In the genomic region with DNA sequence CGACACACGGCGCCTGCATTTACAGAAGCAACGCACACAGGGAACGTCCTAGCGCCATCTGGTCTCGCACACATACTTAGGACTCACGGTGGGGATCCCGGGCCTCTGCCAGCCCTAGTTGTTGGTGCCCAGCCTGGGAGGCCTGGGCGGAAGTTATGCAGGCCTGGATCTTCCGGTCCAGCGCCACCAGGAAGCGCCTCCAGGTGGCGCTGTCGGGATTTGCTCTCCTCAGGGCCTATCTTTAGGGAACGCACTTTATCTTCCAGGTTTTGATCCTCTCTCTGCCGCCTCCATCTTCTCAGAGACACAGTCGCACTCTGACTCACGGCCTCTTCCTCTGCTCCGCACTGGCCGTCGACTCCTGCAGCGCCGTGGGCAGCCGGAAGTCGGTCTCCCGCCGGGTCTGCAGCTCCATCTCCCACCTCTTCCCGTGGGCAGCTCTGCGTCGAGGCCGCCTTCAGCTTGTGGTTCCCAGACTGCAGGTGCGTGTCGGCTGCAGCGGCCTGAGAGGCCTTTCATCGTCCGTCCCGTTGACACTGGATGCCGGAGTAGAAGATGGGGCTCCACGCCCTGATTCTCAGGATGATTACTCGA, we compare ENCODE assay signal across 13 cellular contexts.
DNase-seq lines count a peak whose midpoint lies in the region; ATAC-seq and TF ChIP-seq lines count a peak whose summit lies in the region.
"Had no signal": no experiment of that assay in that cellular context is flagged by ENCODE, and none has a peak within 500 bp of the region (broad histone marks: within the 10 kb centered on the region; RNA-seq: fewer than 3 reads in every experiment).

No MANE protein-coding gene starts in this region.

- H3K4me1 Mint-ChIP-seq in activated CD8-positive, alpha-beta memory T cell treated with anti-CD3 and anti-CD28 coated beads, Interleukin-2, amount 10 ng/mL, durations not matched to agents 7 days and 5 days: no peaks in the 10 kb centered on the region
- H3K4me1 Mint-ChIP-seq in H9 (no peaks in the 10 kb centered on the region), chondrocyte (ENCODE audit: low read depth) (no peaks in the 10 kb centered on the region)

- no peak overlapping the region for H3K4me2 ChIP-seq in H9 (ENCODE audit: insufficient read depth, insufficient read length, low read length)

- H3K9me3 ChIP-seq in H9 (ENCODE audit: control insufficient read depth, low read depth, low read length) (peaks cover 83% of the 10 kb centered on the region), lower lobe of right lung (no peaks in the 10 kb centered on the region)
- H3K9me3 ChIP-seq: esophagus muscularis mucosa had no signal

- intact Hi-C loops in lower lobe of right lung (cut with DNase I): no loop called here

- no peak overlapping the region for H3K27ac Mint-ChIP-seq in activated CD8-positive, alpha-beta memory T cell treated with anti-CD3 and anti-CD28 coated beads, Interleukin-2, amount 10 ng/mL, durations not matched to agents 7 days and 5 days
- H3K27ac Mint-ChIP-seq in H9 (no peak overlapping the region), chondrocyte (ENCODE audit: unreplicated experiment) (no peak overlapping the region)
- H3K27ac Mint-ChIP-seq: natural killer cell treated with Interleukin-12 subunit alpha and Interleukin-12 subunit beta and Interleukin-15 and Interleukin-18, amount 100 ng/mL, for 72 hours had no signal

- ATAC-seq in activated CD8-positive, alpha-beta memory T cell treated with anti-CD3 and anti-CD28 coated beads, Interleukin-2, amount 10 ng/mL, durations not matched to agents 7 days and 5 days: no peak
- ATAC-seq in lower lobe of right lung: no peak
- ATAC-seq in HG03342 (IDR thresholded peaks at IDR 0.05; ENCODE audit: unreplicated experiment): no peak
- ATAC-seq in HG02973 (IDR thresholded peaks at IDR 0.05; ENCODE audit: unreplicated experiment): no peak

- H3K36me3 ChIP-seq in lower lobe of right lung: no peaks in the 10 kb centered on the region
- H3K36me3 ChIP-seq: cardiac muscle cell, esophagus muscularis mucosa had no signal

- no CpG with 5 or more reads among the region's 41 CpGs for WGBS in H9 (ENCODE audit: extremely low coverage, insufficient read length, low lambda C conversion rate)

- no peaks in the 10 kb centered on the region for H4K20me1 ChIP-seq in H9 (ENCODE audit: control insufficient read depth, insufficient read depth, insufficient read length)

- no peak overlapping the region for H3K18ac ChIP-seq in H9 (ENCODE audit: insufficient read length, low read depth, low read length)

- no peak overlapping the region for H2BK15ac ChIP-seq in H9 (ENCODE audit: low read depth, low read length)

- H3K4me3 ChIP-seq in lower lobe of right lung: no peak overlapping the region
- H3K4me3 ChIP-seq: cardiac muscle cell, esophagus muscularis mucosa had no signal

- H3K9me3 Mint-ChIP-seq in activated CD8-positive, alpha-beta memory T cell treated with anti-CD3 and anti-CD28 coated beads, Interleukin-2, amount 10 ng/mL, durations not matched to agents 7 days and 5 days (ENCODE audit: low read depth): no peaks in the 10 kb centered on the region
- H3K9me3 Mint-ChIP-seq in H9: peaks cover 82 to 92% of the 10 kb centered on the region in 2 experiments
- peaks cover 36% of the 10 kb centered on the region for H3K9me3 Mint-ChIP-seq in chondrocyte (ENCODE audit: low read depth)
- H3K9me3 Mint-ChIP-seq: natural killer cell treated with Interleukin-12 subunit alpha and Interleukin-12 subunit beta and Interleukin-15 and Interleukin-18, amount 100 ng/mL, for 72 hours had no signal

- no peak overlapping the region for H2AFZ ChIP-seq in H9 (ENCODE audit: low read length)

- no peak overlapping the region for H3T11ph ChIP-seq in H9 (ENCODE audit: low read length)

- H3K9ac ChIP-seq in H9 (ENCODE audit: extremely low read depth, insufficient read length, low read length): no peak overlapping the region

- no peaks in the 10 kb centered on the region for H3K79me2 ChIP-seq in H9 (ENCODE audit: insufficient read depth, low read length)

- H3K27me3 Mint-ChIP-seq in activated CD8-positive, alpha-beta memory T cell treated with anti-CD3 and anti-CD28 coated beads, Interleukin-2, amount 10 ng/mL, durations not matched to agents 7 days and 5 days: peaks cover 38% of the 10 kb centered on the region
- H3K27me3 Mint-ChIP-seq in H9 (ENCODE audit: low read depth) (peaks cover 1% of the 10 kb centered on the region; the same call in 1 of the 2 replicates), chondrocyte (ENCODE audit: low read depth) (no peaks in the 10 kb centered on the region)

- no peaks in the 10 kb centered on the region for H3K23me2 ChIP-seq in H9 (ENCODE audit: insufficient read length, low read depth, low read length, poor library complexity, severe bottlenecking)

- no peak overlapping the region for H2AK5ac ChIP-seq in H9 (ENCODE audit: insufficient read length, low read length)

- H2BK12ac ChIP-seq in H9 (ENCODE audit: insufficient read length, low read depth, low read length): no peak overlapping the region

- H3K14ac ChIP-seq in H9 (ENCODE audit: insufficient read depth, low read length): no peak overlapping the region

- 0 out of 3 replicates have a peak, but pooled peaks have one; percentile 15 for TF ChIP-seq CTCF in H9 (conservative IDR thresholded peaks at IDR 0.05)
- peak; percentile 36 for TF ChIP-seq CTCF in lower lobe of right lung (IDR thresholded peaks at IDR 0.05)
- no peak for TF ChIP-seq CTCF in chondrocyte (IDR thresholded peaks at IDR 0.05)

- H3K23ac ChIP-seq in H9 (ENCODE audit: insufficient read length, low read depth, low read length): no peak overlapping the region

- CTCF ChIA-PET in activated CD8-positive, alpha-beta memory T cell treated with anti-CD3 and anti-CD28 coated beads, Interleukin-2, amount 10 ng/mL, durations not matched to agents 7 days and 5 days (lab: Charles Lee): interaction anchor here (3.0 kb wide), 1 partner anchor 22 kb away, joined by 19 read pairs; no protein-coding TSS in a partner anchor

- no peak overlapping the region for H2BK120ac ChIP-seq in H9 (ENCODE audit: low read depth, low read length, poor library complexity, severe bottlenecking)

- no peak overlapping the region for H2BK20ac ChIP-seq in H9 (ENCODE audit: low read depth, low read length, poor library complexity, severe bottlenecking)

- H3K4me1 ChIP-seq in H9 (ENCODE audit: insufficient read depth, low read length) (no peaks in the 10 kb centered on the region), lower lobe of right lung (no peaks in the 10 kb centered on the region)
- H3K4me1 ChIP-seq: esophagus muscularis mucosa had no signal

- H3K36me3 Mint-ChIP-seq in activated CD8-positive, alpha-beta memory T cell treated with anti-CD3 and anti-CD28 coated beads, Interleukin-2, amount 10 ng/mL, durations not matched to agents 7 days and 5 days: no peaks in the 10 kb centered on the region
- H3K36me3 Mint-ChIP-seq in H9 (ENCODE audit: insufficient read depth in 1 of 3, low read depth in 3 of 3) (peaks cover 13 to 25% (median 17%) of the 10 kb centered on the region in 3 experiments), chondrocyte (ENCODE audit: low read depth) (no peaks in the 10 kb centered on the region)
- H3K36me3 Mint-ChIP-seq: natural killer cell treated with Interleukin-12 subunit alpha and Interleukin-12 subunit beta and Interleukin-15 and Interleukin-18, amount 100 ng/mL, for 72 hours had no signal

- H3K27me3 ChIP-seq in H9 (ENCODE audit: insufficient read depth, low read length) (no peaks in the 10 kb centered on the region), lower lobe of right lung (ENCODE audit: low read depth) (peaks cover 9% of the 10 kb centered on the region)
- H3K27me3 ChIP-seq: cardiac muscle cell had no signal

- H4K5ac ChIP-seq in H9 (ENCODE audit: insufficient read length, low read depth, low read length): no peak overlapping the region

- H3K4me3 Mint-ChIP-seq in activated CD8-positive, alpha-beta memory T cell treated with anti-CD3 and anti-CD28 coated beads, Interleukin-2, amount 10 ng/mL, durations not matched to agents 7 days and 5 days: no peak overlapping the region
- no peak overlapping the region for H3K4me3 Mint-ChIP-seq in H9
- no peak overlapping the region for H3K4me3 Mint-ChIP-seq in chondrocyte (ENCODE audit: unreplicated experiment)
- H3K4me3 Mint-ChIP-seq: natural killer cell treated with Interleukin-12 subunit alpha and Interleukin-12 subunit beta and Interleukin-15 and Interleukin-18, amount 100 ng/mL, for 72 hours had no signal

- H2BK5ac ChIP-seq in H9 (ENCODE audit: insufficient read length, low read length): no peak overlapping the region

- peak; percentile 20 for DNase-seq in activated CD8-positive, alpha-beta memory T cell treated with anti-CD3 and anti-CD28 coated beads, Interleukin-2, amount 50 U/mL, for 4 hours
- DNase-seq in activated CD8-positive, alpha-beta memory T cell treated with anti-CD3 and anti-CD28 coated beads, Interleukin-2, amount 10 ng/mL, durations not matched to agents 7 days and 5 days: no peak
- DNase-seq in H9: no peak
- DNase-seq in T-helper 9 cell: peak; percentile 17
- DNase-seq in lower lobe of right lung: no peak
- no peak for DNase-seq in chondrocyte (ENCODE audit: low spot score)
- DNase-seq: AML-193, NCI-H2171 treated with DMSO at 0.1 percent for 48 hours had no signal

- no peak overlapping the region for H3K56ac ChIP-seq in H9 (ENCODE audit: insufficient read length, low read depth, low read length)

- H3K27ac ChIP-seq in H9 (ENCODE audit: insufficient read length, low read depth, low read length) (no peak overlapping the region), lower lobe of right lung (no peak overlapping the region)
- H3K27ac ChIP-seq: cardiac muscle cell, esophagus muscularis mucosa had no signal

- no peak overlapping the region for H4K8ac ChIP-seq in H9 (replicated peaks; ENCODE audit: insufficient read length, low read depth, low read length)

- H4K91ac ChIP-seq in H9 (ENCODE audit: insufficient read length, low read depth, low read length): no peak overlapping the region

- no peak overlapping the region for H3K4ac ChIP-seq in H9 (ENCODE audit: low read depth, low read length)

- no peaks in the 10 kb centered on the region for H3K79me1 ChIP-seq in H9 (ENCODE audit: insufficient read depth, low read depth, low read length, poor library complexity, severe bottlenecking)

Comparison
In these comparisons a context has a peak if more than half of its experiments do, and no peak if none do; other contexts are left out.
1. DNase-seq: peak in activated CD8-positive, alpha-beta memory T cell treated with anti-CD3 and anti-CD28 coated beads, Interleukin-2, amount 50 U/mL, for 4 hours (single experiment) and T-helper 9 cell (single experiment); none in activated CD8-positive, alpha-beta memory T cell treated with anti-CD3 and anti-CD28 coated beads, Interleukin-2, amount 10 ng/mL, durations not matched to agents 7 days and 5 days (single experiment), H9 (single experiment), lower lobe of right lung (single experiment) and chondrocyte (single experiment).